Comparison of ENCODE assay signal across 1 cellular context in the genomic region with DNA sequence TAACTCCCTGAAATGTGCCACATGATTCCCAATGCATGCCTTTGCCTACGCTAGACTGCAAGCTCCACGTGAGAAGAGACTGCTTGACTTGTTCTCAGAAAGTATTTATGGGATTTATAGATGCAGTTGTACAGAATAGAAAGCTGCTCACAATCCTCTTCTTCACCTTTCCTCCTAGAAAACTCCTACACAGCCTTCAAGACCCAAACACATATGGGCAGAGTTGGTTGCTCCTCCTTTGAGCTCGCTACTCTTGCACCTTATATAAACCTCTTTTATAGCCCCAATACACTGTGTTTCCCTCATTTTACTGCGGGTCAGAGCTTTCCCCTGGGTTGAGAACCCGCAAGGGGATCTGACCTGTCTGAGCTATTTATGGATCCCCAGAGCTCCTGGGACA.
TF ChIP-seq lines count a peak whose summit lies in the region.

No MANE protein-coding gene starts in this region.

TF ChIP-seq in SK-N-SH, 30 proteins besides CTCF, POLR2A, EP300 and RAD21 (continued from another document):
- TF ChIP-seq FOXJ3 (CRISPR knock-in tag; IDR thresholded peaks at IDR 0.05) (no peak), MXI1 (IDR thresholded peaks at IDR 0.05; ENCODE audit: low read depth, low read length) (no peak), SIN3A (IDR thresholded peaks at IDR 0.05; ENCODE audit: borderline replicate concordance, low read depth, low read length) (no peak), JUND (IDR thresholded peaks at IDR 0.05) (no peak), SMC3 (IDR thresholded peaks at IDR 0.05; ENCODE audit: low read depth, low read length) (no peak), FOSL2 (IDR thresholded peaks at IDR 0.05; ENCODE audit: borderline replicate concordance, low read depth) (no peak), FOXM1 (IDR thresholded peaks at IDR 0.05; ENCODE audit: low read depth) (no peak), ELF1 (IDR thresholded peaks at IDR 0.05) (no peak), MEF2A (IDR thresholded peaks at IDR 0.05; ENCODE audit: borderline replicate concordance, low read depth) (no peak), CHD2 (IDR thresholded peaks at IDR 0.05; ENCODE audit: low read length, partially characterized antibody) (no peak), GATA2 (CRISPR knock-in tag; IDR thresholded peaks at IDR 0.05) (no peak), NFIC (IDR thresholded peaks at IDR 0.05; ENCODE audit: borderline replicate concordance) (no peak), RCOR1 (IDR thresholded peaks at IDR 0.05; ENCODE audit: low read length) (no peak), RXRA (IDR thresholded peaks at IDR 0.05; ENCODE audit: borderline replicate concordance, low read depth) (no peak)
- TF ChIP-seq, protein P1, sequence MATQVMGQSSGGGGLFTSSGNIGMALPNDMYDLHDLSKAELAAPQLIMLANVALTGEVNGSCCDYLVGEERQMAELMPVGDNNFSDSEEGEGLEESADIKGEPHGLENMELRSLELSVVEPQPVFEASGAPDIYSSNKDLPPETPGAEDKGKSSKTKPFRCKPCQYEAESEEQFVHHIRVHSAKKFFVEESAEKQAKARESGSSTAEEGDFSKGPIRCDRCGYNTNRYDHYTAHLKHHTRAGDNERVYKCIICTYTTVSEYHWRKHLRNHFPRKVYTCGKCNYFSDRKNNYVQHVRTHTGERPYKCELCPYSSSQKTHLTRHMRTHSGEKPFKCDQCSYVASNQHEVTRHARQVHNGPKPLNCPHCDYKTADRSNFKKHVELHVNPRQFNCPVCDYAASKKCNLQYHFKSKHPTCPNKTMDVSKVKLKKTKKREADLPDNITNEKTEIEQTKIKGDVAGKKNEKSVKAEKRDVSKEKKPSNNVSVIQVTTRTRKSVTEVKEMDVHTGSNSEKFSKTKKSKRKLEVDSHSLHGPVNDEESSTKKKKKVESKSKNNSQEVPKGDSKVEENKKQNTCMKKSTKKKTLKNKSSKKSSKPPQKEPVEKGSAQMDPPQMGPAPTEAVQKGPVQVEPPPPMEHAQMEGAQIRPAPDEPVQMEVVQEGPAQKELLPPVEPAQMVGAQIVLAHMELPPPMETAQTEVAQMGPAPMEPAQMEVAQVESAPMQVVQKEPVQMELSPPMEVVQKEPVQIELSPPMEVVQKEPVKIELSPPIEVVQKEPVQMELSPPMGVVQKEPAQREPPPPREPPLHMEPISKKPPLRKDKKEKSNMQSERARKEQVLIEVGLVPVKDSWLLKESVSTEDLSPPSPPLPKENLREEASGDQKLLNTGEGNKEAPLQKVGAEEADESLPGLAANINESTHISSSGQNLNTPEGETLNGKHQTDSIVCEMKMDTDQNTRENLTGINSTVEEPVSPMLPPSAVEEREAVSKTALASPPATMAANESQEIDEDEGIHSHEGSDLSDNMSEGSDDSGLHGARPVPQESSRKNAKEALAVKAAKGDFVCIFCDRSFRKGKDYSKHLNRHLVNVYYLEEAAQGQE (IDR thresholded peaks at IDR 0.05; ENCODE audit: low read depth, low read length) = no peak
- TF ChIP-seq, protein P2, sequence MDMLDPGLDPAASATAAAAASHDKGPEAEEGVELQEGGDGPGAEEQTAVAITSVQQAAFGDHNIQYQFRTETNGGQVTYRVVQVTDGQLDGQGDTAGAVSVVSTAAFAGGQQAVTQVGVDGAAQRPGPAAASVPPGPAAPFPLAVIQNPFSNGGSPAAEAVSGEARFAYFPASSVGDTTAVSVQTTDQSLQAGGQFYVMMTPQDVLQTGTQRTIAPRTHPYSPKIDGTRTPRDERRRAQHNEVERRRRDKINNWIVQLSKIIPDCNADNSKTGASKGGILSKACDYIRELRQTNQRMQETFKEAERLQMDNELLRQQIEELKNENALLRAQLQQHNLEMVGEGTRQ (IDR thresholded peaks at IDR 0.05; ENCODE audit: borderline replicate concordance, low read depth, low read length) = no peak
